23 cellular contexts compared by ENCODE assay signal in genomic region chr16:34078697-34079096, GRCh38.
DNase-seq lines count a peak whose midpoint lies in the region; ATAC-seq and TF ChIP-seq lines count a peak whose summit lies in the region.
"Had no signal": no experiment of that assay in that cellular context is flagged by ENCODE, and none has a peak within 500 bp of the region (broad histone marks: within the 10 kb centered on the region; RNA-seq: fewer than 3 reads in every experiment).

No MANE protein-coding gene starts in this region.

- H3K23ac ChIP-seq in neuronal stem cell (ENCODE audit: low read depth, low read length, poor library complexity): no peak overlapping the region

- H3K27ac ChIP-seq in neuronal stem cell (replicated peaks; ENCODE audit: low read length): no peak overlapping the region
- H3K27ac ChIP-seq: left ventricle myocardium inferior, neutrophil, uterus had no signal

- no peak overlapping the region for H2AK5ac ChIP-seq in neuronal stem cell (ENCODE audit: low read depth, low read length)

- H2BK15ac ChIP-seq in neuronal stem cell (ENCODE audit: low read length): no peak overlapping the region

- peaks cover 15% of the 10 kb centered on the region for H3K36me3 Mint-ChIP-seq in T-helper 2 cell treated with Interferon-gamma antibody and Interleukin-4, amounts not matched to agents 5 μg/mL and 100 μg/mL, for 36 hours (ENCODE audit: low read depth)
- H3K36me3 Mint-ChIP-seq: IgD-negative memory B cell had no signal

- peak; percentile 0 for DNase-seq in GM04504 (ENCODE audit: low read depth)
- peak; percentile 47 for DNase-seq in astrocyte of the hippocampus (ENCODE audit: low read depth, low spot score)
- DNase-seq in fibroblast of mammary gland (ENCODE audit: low read depth): peak; percentile 62
- DNase-seq in neuronal stem cell (ENCODE audit: low spot score): peak; percentile 48
- DNase-seq in KBM-7: no peak
- DNase-seq in T-helper 2 cell treated with Interferon-gamma antibody and Interleukin-4, amounts not matched to agents 5 μg/mL and 100 μg/mL, for 36 hours (ENCODE audit: low spot score): no peak
- no peak for DNase-seq in activated CD8-positive, alpha-beta memory T cell treated with anti-CD3 and anti-CD28 coated beads, Interleukin-2, amount 50 U/mL, for 4 hours
- DNase-seq: ACHN; activated CD4-positive, alpha-beta T cell treated with anti-CD3 and anti-CD28 coated beads, Interleukin-2, amount 10 ng/mL, durations not matched to agents 24 days and 14 days; activated effector memory CD4-positive, alpha-beta T cell treated with anti-CD3 and anti-CD28 coated beads, Interleukin-2, amount 50 U/mL, for 16 hours; CD4-positive, CD25-positive, alpha-beta regulatory T cell; endodermal cell; HCEC 1CT; left ventricle myocardium inferior; NCI-H1930; NCI-H446 treated with DMSO at 0.1 percent for 48 hours; stimulated activated CD4-positive, alpha-beta T cell treated with anti-CD3 and anti-CD28 coated beads, Interleukin-12 subunit alpha, Interleukin-12 subunit beta, amount 100 ng/mL, for 4 hours; substantia nigra; SW 1271; uterus had no signal

- no peak overlapping the region for H2AFZ ChIP-seq in neuronal stem cell (ENCODE audit: low read length)

- H3K4me3 ChIP-seq in fibroblast of mammary gland (ENCODE audit: control insufficient read depth, low read depth, low read length): no peak overlapping the region
- no peak overlapping the region for H3K4me3 ChIP-seq in neuronal stem cell (ENCODE audit: low read length in 2 of 2)
- H3K4me3 ChIP-seq: left ventricle myocardium inferior, uterus had no signal

- WGBS in neuronal stem cell (ENCODE audit: extremely low coverage in 2 of 2, insufficient read length in 2 of 2, insufficient replicate concordance in 1 of 2), 2 donors: no CpG with 5 or more reads among the region's 16 CpGs

- H3K27ac Mint-ChIP-seq in T-helper 2 cell treated with Interferon-gamma antibody and Interleukin-4, amounts not matched to agents 5 μg/mL and 100 μg/mL, for 36 hours: no peak overlapping the region
- H3K27ac Mint-ChIP-seq: activated CD4-positive, alpha-beta T cell treated with anti-CD3 and anti-CD28 coated beads, Interleukin-2, amount 10 ng/mL, durations not matched to agents 24 days and 14 days; CD4-positive, CD25-positive, alpha-beta regulatory T cell; endodermal cell; IgD-negative memory B cell had no signal

- no peak overlapping the region for H2BK120ac ChIP-seq in neuronal stem cell (ENCODE audit: low read depth, low read length)

- no peak overlapping the region for H3K4me3 Mint-ChIP-seq in T-helper 2 cell treated with Interferon-gamma antibody and Interleukin-4, amounts not matched to agents 5 μg/mL and 100 μg/mL, for 36 hours
- H3K4me3 Mint-ChIP-seq: activated CD4-positive, alpha-beta T cell treated with anti-CD3 and anti-CD28 coated beads, Interleukin-2, amount 10 ng/mL, durations not matched to agents 24 days and 14 days; CD4-positive, CD25-positive, alpha-beta regulatory T cell; endodermal cell; IgD-negative memory B cell had no signal

- no peak overlapping the region for H3K18ac ChIP-seq in neuronal stem cell (ENCODE audit: low read length)

- H3K4me2 ChIP-seq in neuronal stem cell (ENCODE audit: insufficient read depth, low read length, poor library complexity, severe bottlenecking): no peak overlapping the region

- H4K8ac ChIP-seq in neuronal stem cell (ENCODE audit: low read depth, low read length): no peak overlapping the region

- H3K9ac ChIP-seq in neuronal stem cell (ENCODE audit: low read depth, low read length, poor library complexity): no peak overlapping the region

- no peaks in the 10 kb centered on the region for H3K36me3 ChIP-seq in neuronal stem cell (replicated peaks in 1 of 2; ENCODE audit: control insufficient read depth in 2 of 2, insufficient read depth in 2 of 2, low read length in 2 of 2)
- H3K36me3 ChIP-seq: left ventricle myocardium inferior, neutrophil, uterus had no signal

- peaks cover 0 to 4% of the 10 kb centered on the region in 2 donors for H3K9me3 ChIP-seq in neuronal stem cell (replicated peaks in 1 of 2; ENCODE audit: control insufficient read depth in 2 of 2, insufficient read depth in 1 of 2, low read depth in 1 of 2, low read length in 2 of 2)

- H3K4ac ChIP-seq in neuronal stem cell (ENCODE audit: low read length): no peak overlapping the region

- H3K27me3 Mint-ChIP-seq in T-helper 2 cell treated with Interferon-gamma antibody and Interleukin-4, amounts not matched to agents 5 μg/mL and 100 μg/mL, for 36 hours (ENCODE audit: low read depth): no peaks in the 10 kb centered on the region
- H3K27me3 Mint-ChIP-seq: activated CD4-positive, alpha-beta T cell treated with anti-CD3 and anti-CD28 coated beads, Interleukin-2, amount 10 ng/mL, durations not matched to agents 24 days and 14 days; CD4-positive, CD25-positive, alpha-beta regulatory T cell; IgD-negative memory B cell had no signal

- H3K27me3 ChIP-seq in neuronal stem cell (ENCODE audit: control insufficient read depth in 3 of 3, insufficient read depth in 3 of 3, low read depth in 1 of 3, low read length in 3 of 3): no peaks in the 10 kb centered on the region
- H3K27me3 ChIP-seq: neutrophil, uterus had no signal

- no peak overlapping the region for H2BK12ac ChIP-seq in neuronal stem cell (ENCODE audit: low read length)

- in situ Hi-C loops in KBM-7 (cut with MboI; ENCODE audit: low pct_unique_long_range_greater_than_20kb, low sequenced_read_pairs): no loop called here

- H3K79me1 ChIP-seq in neuronal stem cell (ENCODE audit: low read depth, low read length): no peaks in the 10 kb centered on the region

- H4K91ac ChIP-seq in neuronal stem cell (ENCODE audit: low read depth, low read length, poor library complexity): no peak overlapping the region

- no peak overlapping the region for H3K14ac ChIP-seq in neuronal stem cell (ENCODE audit: low read length)

- H3K9me3 Mint-ChIP-seq in T-helper 2 cell treated with Interferon-gamma antibody and Interleukin-4, amounts not matched to agents 5 μg/mL and 100 μg/mL, for 36 hours: peaks cover 72% of the 10 kb centered on the region

- ATAC-seq in HG03457 (IDR thresholded peaks at IDR 0.05; ENCODE audit: unreplicated experiment): no peak

- H3K4me1 ChIP-seq in neuronal stem cell (ENCODE audit: control insufficient read depth in 2 of 2, insufficient read depth in 1 of 2, low read depth in 1 of 2, low read length in 2 of 2): no peaks in the 10 kb centered on the region
- H3K4me1 ChIP-seq: left ventricle myocardium inferior, uterus had no signal

- H2BK5ac ChIP-seq in neuronal stem cell (ENCODE audit: low read length): no peak overlapping the region

- no peak for TF ChIP-seq CTCF in fibroblast of mammary gland (conservative IDR thresholded peaks at IDR 0.05; ENCODE audit: control insufficient read depth, insufficient read depth, low read depth, low read length)

- H3K4me1 Mint-ChIP-seq in T-helper 2 cell treated with Interferon-gamma antibody and Interleukin-4, amounts not matched to agents 5 μg/mL and 100 μg/mL, for 36 hours (ENCODE audit: low read depth): no peaks in the 10 kb centered on the region
- H3K4me1 Mint-ChIP-seq: activated CD4-positive, alpha-beta T cell treated with anti-CD3 and anti-CD28 coated beads, Interleukin-2, amount 10 ng/mL, durations not matched to agents 24 days and 14 days; CD4-positive, CD25-positive, alpha-beta regulatory T cell; endodermal cell had no signal

Comparison
In these comparisons a context has a peak if more than half of its experiments do, and no peak if none do; other contexts are left out.
1. DNase-seq: peak in GM04504 (single experiment), astrocyte of the hippocampus (single experiment), fibroblast of mammary gland (single experiment) and neuronal stem cell (single experiment); none in KBM-7 (single experiment), T-helper 2 cell treated with Interferon-gamma antibody and Interleukin-4, amounts not matched to agents 5 μg/mL and 100 μg/mL, for 36 hours (single experiment) and activated CD8-positive, alpha-beta memory T cell treated with anti-CD3 and anti-CD28 coated beads, Interleukin-2, amount 50 U/mL, for 4 hours (single experiment).